In the genomic region with DNA sequence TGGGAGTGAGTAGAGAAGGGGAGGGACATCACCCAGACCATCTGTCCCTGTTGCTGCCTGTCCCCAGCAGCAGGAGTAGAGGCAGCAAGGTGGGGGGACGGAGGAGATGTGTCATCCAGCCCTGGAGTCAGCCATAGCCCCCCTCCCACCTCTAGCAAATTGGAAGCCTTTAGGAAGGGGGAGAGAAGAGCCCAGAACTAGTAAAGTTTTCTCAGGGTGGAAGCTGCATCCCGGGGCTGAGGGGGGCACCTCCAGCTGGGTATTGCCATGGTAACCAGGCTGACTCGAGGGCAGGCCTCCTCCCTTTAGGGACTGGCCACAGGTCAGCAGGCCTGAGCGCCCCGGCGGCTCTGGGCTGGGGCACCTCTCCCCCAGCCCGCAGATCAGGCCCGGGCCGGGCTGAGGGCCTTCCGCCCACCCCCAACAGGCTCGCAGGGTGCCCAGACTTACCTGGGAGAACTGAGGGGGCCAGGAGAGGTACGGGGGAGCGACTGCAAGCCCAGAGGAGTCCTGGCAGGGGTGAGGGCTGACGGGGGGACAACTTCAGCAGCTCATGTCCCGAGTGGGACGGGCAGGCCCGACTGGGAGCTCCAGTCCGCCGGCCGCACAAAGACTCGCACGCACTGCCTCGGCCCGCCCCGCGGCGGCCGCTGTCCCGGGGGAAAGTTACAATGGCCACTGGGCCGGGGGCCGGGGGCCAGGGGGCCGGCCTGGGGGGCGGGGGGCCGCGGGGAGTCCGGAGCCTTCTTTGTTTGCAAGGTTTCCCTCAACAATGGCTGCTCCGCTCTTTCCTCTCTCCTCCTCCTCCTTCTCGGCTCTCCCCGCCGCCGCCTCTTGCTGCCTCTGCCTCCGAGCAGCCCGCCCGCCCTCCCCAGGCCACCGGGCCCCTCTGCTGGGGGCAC, we compare ENCODE assay signal across 1 cellular context.
A peak's percentile ranks its signal among the peaks of the same experiment; 100 is the strongest.
TF ChIP-seq lines count a peak whose summit lies in the region.

No MANE protein-coding gene starts in this region.

TF ChIP-seq in HepG2, 621 proteins besides CTCF, POLR2A, EP300 and RAD21 (continued from another document and continues in another):
- TF ChIP-seq TBX2 (CRISPR knock-in tag; IDR thresholded peaks at IDR 0.05; ENCODE audit: borderline replicate concordance), result 0 out of 2 replicates have a peak, but pooled peaks have one; percentile 13
- no peak for TF ChIP-seq SMAD9 (CRISPR knock-in tag; IDR thresholded peaks at IDR 0.05)
- TF ChIP-seq, protein P1, sequence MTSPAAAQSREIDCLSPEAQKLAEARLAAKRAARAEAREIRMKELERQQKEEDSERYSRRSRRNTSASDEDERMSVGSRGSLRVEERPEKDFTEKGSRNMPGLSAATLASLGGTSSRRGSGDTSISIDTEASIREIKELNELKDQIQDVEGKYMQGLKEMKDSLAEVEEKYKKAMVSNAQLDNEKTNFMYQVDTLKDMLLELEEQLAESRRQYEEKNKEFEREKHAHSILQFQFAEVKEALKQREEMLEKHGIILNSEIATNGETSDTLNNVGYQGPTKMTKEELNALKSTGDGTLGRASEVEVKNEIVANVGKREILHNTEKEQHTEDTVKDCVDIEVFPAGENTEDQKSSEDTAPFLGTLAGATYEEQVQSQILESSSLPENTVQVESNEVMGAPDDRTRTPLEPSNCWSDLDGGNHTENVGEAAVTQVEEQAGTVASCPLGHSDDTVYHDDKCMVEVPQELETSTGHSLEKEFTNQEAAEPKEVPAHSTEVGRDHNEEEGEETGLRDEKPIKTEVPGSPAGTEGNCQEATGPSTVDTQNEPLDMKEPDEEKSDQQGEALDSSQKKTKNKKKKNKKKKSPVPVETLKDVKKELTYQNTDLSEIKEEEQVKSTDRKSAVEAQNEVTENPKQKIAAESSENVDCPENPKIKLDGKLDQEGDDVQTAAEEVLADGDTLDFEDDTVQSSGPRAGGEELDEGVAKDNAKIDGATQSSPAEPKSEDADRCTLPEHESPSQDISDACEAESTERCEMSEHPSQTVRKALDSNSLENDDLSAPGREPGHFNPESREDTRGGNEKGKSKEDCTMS (CRISPR knock-in tag; conservative IDR thresholded peaks at IDR 0.05), result no peak
- TF ChIP-seq, protein P2, sequence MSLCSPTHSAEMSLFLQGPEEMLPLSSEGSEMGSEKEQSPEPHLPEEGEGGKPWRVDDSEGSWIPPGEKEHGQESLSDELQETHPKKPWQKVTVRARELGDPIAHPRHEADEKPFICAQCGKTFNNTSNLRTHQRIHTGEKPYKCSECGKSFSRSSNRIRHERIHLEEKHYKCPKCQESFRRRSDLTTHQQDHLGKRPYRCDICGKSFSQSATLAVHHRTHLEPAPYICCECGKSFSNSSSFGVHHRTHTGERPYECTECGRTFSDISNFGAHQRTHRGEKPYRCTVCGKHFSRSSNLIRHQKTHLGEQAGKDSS (CRISPR knock-in tag; IDR thresholded peaks at IDR 0.05; ENCODE audit: borderline replicate concordance, low read depth), result no peak
- TF ChIP-seq, protein P3, sequence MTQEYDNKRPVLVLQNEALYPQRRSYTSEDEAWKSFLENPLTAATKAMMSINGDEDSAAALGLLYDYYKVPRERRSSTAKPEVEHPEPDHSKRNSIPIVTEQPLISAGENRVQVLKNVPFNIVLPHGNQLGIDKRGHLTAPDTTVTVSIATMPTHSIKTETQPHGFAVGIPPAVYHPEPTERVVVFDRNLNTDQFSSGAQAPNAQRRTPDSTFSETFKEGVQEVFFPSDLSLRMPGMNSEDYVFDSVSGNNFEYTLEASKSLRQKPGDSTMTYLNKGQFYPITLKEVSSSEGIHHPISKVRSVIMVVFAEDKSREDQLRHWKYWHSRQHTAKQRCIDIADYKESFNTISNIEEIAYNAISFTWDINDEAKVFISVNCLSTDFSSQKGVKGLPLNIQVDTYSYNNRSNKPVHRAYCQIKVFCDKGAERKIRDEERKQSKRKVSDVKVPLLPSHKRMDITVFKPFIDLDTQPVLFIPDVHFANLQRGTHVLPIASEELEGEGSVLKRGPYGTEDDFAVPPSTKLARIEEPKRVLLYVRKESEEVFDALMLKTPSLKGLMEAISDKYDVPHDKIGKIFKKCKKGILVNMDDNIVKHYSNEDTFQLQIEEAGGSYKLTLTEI (CRISPR knock-in tag; conservative IDR thresholded peaks at IDR 0.05), result no peak
- TF ChIP-seq MZF1 (CRISPR knock-in tag; IDR thresholded peaks at IDR 0.05; ENCODE audit: borderline replicate concordance), result no peak
- TF ChIP-seq, protein P4, sequence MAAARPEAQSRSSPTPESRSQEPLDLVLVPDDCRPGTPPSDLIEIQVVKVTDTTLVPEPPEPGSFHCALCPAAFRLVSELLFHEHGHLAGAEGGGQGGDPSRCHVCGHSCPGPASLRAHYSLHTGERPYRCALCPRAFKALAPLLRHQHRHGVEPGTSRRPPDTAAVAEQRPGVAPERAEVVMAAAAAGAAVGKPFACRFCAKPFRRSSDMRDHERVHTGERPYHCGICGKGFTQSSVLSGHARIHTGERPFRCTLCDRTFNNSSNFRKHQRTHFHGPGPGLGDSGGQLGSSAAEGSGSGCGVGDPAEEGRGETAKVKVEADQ (CRISPR knock-in tag; IDR thresholded peaks at IDR 0.05; ENCODE audit: borderline replicate concordance), result 0 out of 2 replicates have a peak, but pooled peaks have one; percentile 34
- TF ChIP-seq, protein P5, sequence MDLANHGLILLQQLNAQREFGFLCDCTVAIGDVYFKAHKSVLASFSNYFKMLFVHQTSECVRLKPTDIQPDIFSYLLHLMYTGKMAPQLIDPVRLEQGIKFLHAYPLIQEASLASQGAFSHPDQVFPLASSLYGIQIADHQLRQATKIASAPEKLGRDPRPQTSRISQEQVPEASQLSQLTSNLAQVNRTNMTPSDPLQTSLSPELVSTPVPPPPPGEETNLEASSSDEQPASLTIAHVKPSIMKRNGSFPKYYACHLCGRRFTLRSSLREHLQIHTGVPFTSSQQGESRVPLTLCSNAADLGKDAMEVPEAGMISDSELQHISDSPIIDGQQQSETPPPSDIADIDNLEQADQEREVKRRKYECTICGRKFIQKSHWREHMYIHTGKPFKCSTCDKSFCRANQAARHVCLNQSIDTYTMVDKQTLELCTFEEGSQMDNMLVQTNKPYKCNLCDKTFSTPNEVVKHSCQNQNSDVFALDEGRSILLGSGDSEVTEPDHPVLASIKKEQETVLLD (CRISPR knock-in tag; IDR thresholded peaks at IDR 0.05; ENCODE audit: low read depth), result 0 out of 2 replicates have a peak, but pooled peaks have one; percentile 25
- TF ChIP-seq MYC (CRISPR knock-in tag; IDR thresholded peaks at IDR 0.05; ENCODE audit: borderline replicate concordance), result no peak
- TF ChIP-seq, protein P6, sequence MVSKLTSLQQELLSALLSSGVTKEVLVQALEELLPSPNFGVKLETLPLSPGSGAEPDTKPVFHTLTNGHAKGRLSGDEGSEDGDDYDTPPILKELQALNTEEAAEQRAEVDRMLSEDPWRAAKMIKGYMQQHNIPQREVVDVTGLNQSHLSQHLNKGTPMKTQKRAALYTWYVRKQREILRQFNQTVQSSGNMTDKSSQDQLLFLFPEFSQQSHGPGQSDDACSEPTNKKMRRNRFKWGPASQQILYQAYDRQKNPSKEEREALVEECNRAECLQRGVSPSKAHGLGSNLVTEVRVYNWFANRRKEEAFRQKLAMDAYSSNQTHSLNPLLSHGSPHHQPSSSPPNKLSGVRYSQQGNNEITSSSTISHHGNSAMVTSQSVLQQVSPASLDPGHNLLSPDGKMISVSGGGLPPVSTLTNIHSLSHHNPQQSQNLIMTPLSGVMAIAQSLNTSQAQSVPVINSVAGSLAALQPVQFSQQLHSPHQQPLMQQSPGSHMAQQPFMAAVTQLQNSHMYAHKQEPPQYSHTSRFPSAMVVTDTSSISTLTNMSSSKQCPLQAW (CRISPR knock-in tag; IDR thresholded peaks at IDR 0.05), result 0 out of 2 replicates have a peak, but pooled peaks have one; percentile 36
- TF ChIP-seq SAP130 (CRISPR knock-in tag; IDR thresholded peaks at IDR 0.05; ENCODE audit: low read depth), result no peak
- no peak for TF ChIP-seq GTF2F1 (IDR thresholded peaks at IDR 0.05; ENCODE audit: low read length)
- TF ChIP-seq AGO2 (optimal IDR thresholded peaks at IDR 0.05; ENCODE audit: low read depth, low read length), result peak; percentile 61
- TF ChIP-seq ZFP37 (CRISPR knock-in tag; IDR thresholded peaks at IDR 0.05; ENCODE audit: borderline replicate concordance), result no peak
- TF ChIP-seq CENPT (CRISPR knock-in tag; IDR thresholded peaks at IDR 0.05; ENCODE audit: low read depth), result no peak
- no peak for TF ChIP-seq ZNF850 (CRISPR knock-in tag; conservative IDR thresholded peaks at IDR 0.05)
- TF ChIP-seq CHCHD3 (CRISPR knock-in tag; IDR thresholded peaks at IDR 0.05), result no peak
- no peak for TF ChIP-seq ZNF75D (CRISPR knock-in tag; IDR thresholded peaks at IDR 0.05; ENCODE audit: borderline replicate concordance)
- 0 out of 2 replicates have a peak, but pooled peaks have one; percentile 24 for TF ChIP-seq ZNF607 (CRISPR knock-in tag; IDR thresholded peaks at IDR 0.05; ENCODE audit: borderline replicate concordance)
- TF ChIP-seq RFX3 (CRISPR knock-in tag; IDR thresholded peaks at IDR 0.05), result peak; percentile 55; the same call in 1 of the 2 replicates
- peak; percentile 19; the same call in 1 of the 2 replicates for TF ChIP-seq KAT7 (CRISPR knock-in tag; IDR thresholded peaks at IDR 0.05; ENCODE audit: borderline replicate concordance)
- TF ChIP-seq, protein P7, sequence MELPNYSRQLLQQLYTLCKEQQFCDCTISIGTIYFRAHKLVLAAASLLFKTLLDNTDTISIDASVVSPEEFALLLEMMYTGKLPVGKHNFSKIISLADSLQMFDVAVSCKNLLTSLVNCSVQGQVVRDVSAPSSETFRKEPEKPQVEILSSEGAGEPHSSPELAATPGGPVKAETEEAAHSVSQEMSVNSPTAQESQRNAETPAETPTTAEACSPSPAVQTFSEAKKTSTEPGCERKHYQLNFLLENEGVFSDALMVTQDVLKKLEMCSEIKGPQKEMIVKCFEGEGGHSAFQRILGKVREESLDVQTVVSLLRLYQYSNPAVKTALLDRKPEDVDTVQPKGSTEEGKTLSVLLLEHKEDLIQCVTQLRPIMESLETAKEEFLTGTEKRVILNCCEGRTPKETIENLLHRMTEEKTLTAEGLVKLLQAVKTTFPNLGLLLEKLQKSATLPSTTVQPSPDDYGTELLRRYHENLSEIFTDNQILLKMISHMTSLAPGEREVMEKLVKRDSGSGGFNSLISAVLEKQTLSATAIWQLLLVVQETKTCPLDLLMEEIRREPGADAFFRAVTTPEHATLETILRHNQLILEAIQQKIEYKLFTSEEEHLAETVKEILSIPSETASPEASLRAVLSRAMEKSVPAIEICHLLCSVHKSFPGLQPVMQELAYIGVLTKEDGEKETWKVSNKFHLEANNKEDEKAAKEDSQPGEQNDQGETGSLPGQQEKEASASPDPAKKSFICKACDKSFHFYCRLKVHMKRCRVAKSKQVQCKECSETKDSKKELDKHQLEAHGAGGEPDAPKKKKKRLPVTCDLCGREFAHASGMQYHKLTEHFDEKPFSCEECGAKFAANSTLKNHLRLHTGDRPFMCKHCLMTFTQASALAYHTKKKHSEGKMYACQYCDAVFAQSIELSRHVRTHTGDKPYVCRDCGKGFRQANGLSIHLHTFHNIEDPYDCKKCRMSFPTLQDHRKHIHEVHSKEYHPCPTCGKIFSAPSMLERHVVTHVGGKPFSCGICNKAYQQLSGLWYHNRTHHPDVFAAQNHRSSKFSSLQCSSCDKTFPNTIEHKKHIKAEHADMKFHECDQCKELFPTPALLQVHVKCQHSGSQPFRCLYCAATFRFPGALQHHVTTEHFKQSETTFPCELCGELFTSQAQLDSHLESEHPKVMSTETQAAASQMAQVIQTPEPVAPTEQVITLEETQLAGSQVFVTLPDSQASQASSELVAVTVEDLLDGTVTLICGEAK (IDR thresholded peaks at IDR 0.05), result no peak
- TF ChIP-seq, protein P7 (CRISPR knock-in tag; IDR thresholded peaks at IDR 0.05), result 0 out of 2 replicates have a peak, but pooled peaks have one; percentile 22
- TF ChIP-seq, protein P8, sequence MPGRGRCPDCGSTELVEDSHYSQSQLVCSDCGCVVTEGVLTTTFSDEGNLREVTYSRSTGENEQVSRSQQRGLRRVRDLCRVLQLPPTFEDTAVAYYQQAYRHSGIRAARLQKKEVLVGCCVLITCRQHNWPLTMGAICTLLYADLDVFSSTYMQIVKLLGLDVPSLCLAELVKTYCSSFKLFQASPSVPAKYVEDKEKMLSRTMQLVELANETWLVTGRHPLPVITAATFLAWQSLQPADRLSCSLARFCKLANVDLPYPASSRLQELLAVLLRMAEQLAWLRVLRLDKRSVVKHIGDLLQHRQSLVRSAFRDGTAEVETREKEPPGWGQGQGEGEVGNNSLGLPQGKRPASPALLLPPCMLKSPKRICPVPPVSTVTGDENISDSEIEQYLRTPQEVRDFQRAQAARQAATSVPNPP (CRISPR knock-in tag; IDR thresholded peaks at IDR 0.05), result no peak
